8 cellular contexts compared by ENCODE assay signal in the genomic region with DNA sequence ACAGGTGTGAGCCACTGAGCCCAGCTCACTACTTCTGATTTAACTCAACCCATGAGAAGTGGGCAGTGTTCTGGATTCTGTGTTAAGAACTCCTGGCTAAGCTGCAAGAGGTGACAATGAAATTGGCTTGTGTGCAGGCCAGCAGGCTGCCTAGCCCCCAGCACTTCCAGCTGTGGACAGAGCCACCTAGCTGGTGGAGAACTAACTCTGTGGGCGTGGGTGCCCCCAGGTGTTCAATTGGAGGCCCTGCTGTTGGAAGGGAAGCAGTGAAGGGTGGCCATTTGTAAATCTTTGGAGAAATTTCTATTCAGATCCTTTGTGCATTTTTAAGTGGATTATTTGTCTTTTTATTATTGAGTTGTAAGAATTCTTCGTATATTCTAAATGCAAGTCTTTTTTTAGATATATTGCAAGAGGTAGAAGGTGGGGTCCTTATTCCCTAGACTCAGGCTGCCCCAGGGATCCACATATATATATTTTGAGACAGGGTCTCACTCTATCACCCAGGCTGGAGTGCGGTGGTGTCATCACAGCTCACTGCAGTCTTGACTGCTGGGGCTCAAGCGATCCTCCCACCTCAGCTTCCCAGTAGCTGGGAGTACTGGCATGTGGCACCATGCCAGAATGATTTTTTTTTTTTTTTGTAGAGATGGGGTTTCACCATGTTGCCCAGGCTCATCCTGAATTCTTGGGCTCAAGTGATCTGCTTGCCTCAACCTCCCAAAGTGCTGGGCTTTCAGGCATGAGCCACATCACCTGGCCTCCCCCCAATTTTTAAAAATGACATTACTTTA. TPM values are rescaled to one million over a fixed set of nuclear protein-coding genes. Genes with fewer than 3 reads are reported as not detected.
DNase-seq lines count a peak whose midpoint lies in the region; ATAC-seq, FAIRE-seq and TF ChIP-seq lines count a peak whose summit lies in the region.

No MANE protein-coding gene starts in this region.

- no peak overlapping the region for H3K4me2 ChIP-seq in neural progenitor cell

- ATAC-seq in HG03139 (IDR thresholded peaks at IDR 0.05; ENCODE audit: unreplicated experiment), result no peak

- H3K4me1 Mint-ChIP-seq in neural progenitor cell, result no peaks in the 10 kb centered on the region

- H3F3A ChIP-seq in neural progenitor cell (ENCODE audit: low read depth), result no peaks in the 10 kb centered on the region

- no peaks in the 10 kb centered on the region for H3K36me3 ChIP-seq in bronchial epithelial cell (ENCODE audit: control insufficient read depth, insufficient read depth, low read length)
- H3K36me3 ChIP-seq in neural progenitor cell, result no peaks in the 10 kb centered on the region

- H3K27me3 ChIP-seq in bronchial epithelial cell (ENCODE audit: control insufficient read depth, insufficient read depth, low read length) (peaks cover 1% of the 10 kb centered on the region), neural progenitor cell (peaks cover 29% of the 10 kb centered on the region)

- CTCF ChIA-PET in RWPE1 (lab: Yijun Ruan, JAX), result interaction anchor here (0.5 to 1.3 kb wide), 7 partner anchors 9 to 217 kb away, joined by 3 to 4 read pairs (median 3); partner anchors contain the start of gene RPP25

- POLR2A ChIA-PET in RWPE1 (lab: Yijun Ruan, JAX; ENCODE audit: low non-redundant PET), result interaction anchor here (1.0 kb wide), 2 partner anchors 31 to 56 kb away, joined by 3 read pairs; partner anchors contain the start of gene RPP25

- peak; percentile 34 for DNase-seq in EH (ENCODE audit: low read depth)
- DNase-seq in HuH-7.5 (ENCODE audit: low spot score), result peak; percentile 51
- peak; percentile 57 for DNase-seq in RWPE1 (ENCODE audit: low spot score)
- peak; percentile 50 for DNase-seq in bronchial epithelial cell (ENCODE audit: low read depth)
- peak; percentile 63 for DNase-seq in neural progenitor cell (ENCODE audit: low spot score)
- no peak for DNase-seq in amniotic stem cell (lab: John Stamatoyannopoulos, UW)
- DNase-seq in occipital lobe (lab: John Stamatoyannopoulos, UW), result no peak

- TF ChIP-seq CTCF in RWPE1 (conservative IDR thresholded peaks at IDR 0.05; ENCODE audit: low read depth) (peak; percentile 66), bronchial epithelial cell (IDR thresholded peaks at IDR 0.05; ENCODE audit: insufficient read depth, low read length, severe bottlenecking) (peak; percentile 56), neural progenitor cell (IDR thresholded peaks at IDR 0.05) (peak; percentile 63)

- no peaks in the 10 kb centered on the region for H3K36me3 Mint-ChIP-seq in neural progenitor cell

- no peaks in the 10 kb centered on the region for H3K9me3 ChIP-seq in neural progenitor cell (ENCODE audit: low read depth)

- FAIRE-seq in bronchial epithelial cell (lab: Jason Lieb, UNC), result no peak

- H4K20me1 ChIP-seq in neural progenitor cell (ENCODE audit: low read depth), result no peaks in the 10 kb centered on the region

- no peaks in the 10 kb centered on the region for H3K4me1 ChIP-seq in neural progenitor cell

- H3K9ac ChIP-seq in neural progenitor cell, result no peak overlapping the region

- no peaks in the 10 kb centered on the region for H3K9me3 Mint-ChIP-seq in neural progenitor cell

- H3K27me3 Mint-ChIP-seq in neural progenitor cell (ENCODE audit: insufficient read depth, low read depth), result peaks cover 16% of the 10 kb centered on the region

- H2AFZ ChIP-seq in neural progenitor cell (replicated peaks), result no peak overlapping the region

- no peak overlapping the region for H3K27ac ChIP-seq in RWPE1
- no peak overlapping the region for H3K27ac ChIP-seq in neural progenitor cell

- no peak overlapping the region for H3K4me3 ChIP-seq in bronchial epithelial cell (ENCODE audit: low read depth, low read length)
- H3K4me3 ChIP-seq in neural progenitor cell, result no peak overlapping the region

- no peaks in the 10 kb centered on the region for H3K79me2 ChIP-seq in neural progenitor cell (ENCODE audit: low read depth)

- no peak overlapping the region for H3K27ac Mint-ChIP-seq in neural progenitor cell

- H3K4me3 Mint-ChIP-seq in neural progenitor cell, result no peak overlapping the region

RNA-seq across cellular contexts. Expression of gene SCAMP5, which starts 7.2 kb away (rescaled TPM):
- 0.13 and 1.3 TPM in 2 replicates for total RNA-seq in bronchial epithelial cell
- total RNA-seq in neural progenitor cell (ENCODE audit: low replicate concordance), result 16.4 and 24.9 TPM in 2 replicates
- total RNA-seq in occipital lobe, result 51.3 TPM

RNA-seq across cellular contexts. Expression of gene RPP25, which starts 31.6 kb away (rescaled TPM):
- total RNA-seq in bronchial epithelial cell (3.3 and 8.7 TPM in 2 replicates), neural progenitor cell (ENCODE audit: low replicate concordance) (2.5 and 7.2 TPM in 2 replicates), occipital lobe (6.4 TPM)

RNA-seq across cellular contexts. Expression of gene PPCDC, which starts 35.2 kb away (rescaled TPM):
- 13.2 and 14.8 TPM in 2 replicates for total RNA-seq in bronchial epithelial cell
- 15.8 and 38.6 TPM in 2 replicates for total RNA-seq in neural progenitor cell (ENCODE audit: low replicate concordance)
- 7.2 TPM for total RNA-seq in occipital lobe

RNA-seq across cellular contexts. Expression of gene COX5A, which starts 50.3 kb away (rescaled TPM):
- total RNA-seq in bronchial epithelial cell, result 55.3 and 66.6 TPM in 2 replicates
- total RNA-seq in neural progenitor cell (ENCODE audit: low replicate concordance), result 144 and 200 TPM in 2 replicates
- 43.8 TPM for total RNA-seq in occipital lobe

Comparison
In these comparisons a context has a peak if more than half of its experiments do, and no peak if none do; other contexts are left out.
1. DNase-seq: peak in EH (single experiment), HuH-7.5 (single experiment), RWPE1 (single experiment), bronchial epithelial cell (single experiment) and neural progenitor cell (single experiment); none in amniotic stem cell (single experiment) and occipital lobe (single experiment).
2. Peak in every context shown above with its lines, with median percentiles within 50 percentile points of each other: CTCF ChIP-seq.